ENCODE assay signal across 8 cellular contexts in the genomic region with DNA sequence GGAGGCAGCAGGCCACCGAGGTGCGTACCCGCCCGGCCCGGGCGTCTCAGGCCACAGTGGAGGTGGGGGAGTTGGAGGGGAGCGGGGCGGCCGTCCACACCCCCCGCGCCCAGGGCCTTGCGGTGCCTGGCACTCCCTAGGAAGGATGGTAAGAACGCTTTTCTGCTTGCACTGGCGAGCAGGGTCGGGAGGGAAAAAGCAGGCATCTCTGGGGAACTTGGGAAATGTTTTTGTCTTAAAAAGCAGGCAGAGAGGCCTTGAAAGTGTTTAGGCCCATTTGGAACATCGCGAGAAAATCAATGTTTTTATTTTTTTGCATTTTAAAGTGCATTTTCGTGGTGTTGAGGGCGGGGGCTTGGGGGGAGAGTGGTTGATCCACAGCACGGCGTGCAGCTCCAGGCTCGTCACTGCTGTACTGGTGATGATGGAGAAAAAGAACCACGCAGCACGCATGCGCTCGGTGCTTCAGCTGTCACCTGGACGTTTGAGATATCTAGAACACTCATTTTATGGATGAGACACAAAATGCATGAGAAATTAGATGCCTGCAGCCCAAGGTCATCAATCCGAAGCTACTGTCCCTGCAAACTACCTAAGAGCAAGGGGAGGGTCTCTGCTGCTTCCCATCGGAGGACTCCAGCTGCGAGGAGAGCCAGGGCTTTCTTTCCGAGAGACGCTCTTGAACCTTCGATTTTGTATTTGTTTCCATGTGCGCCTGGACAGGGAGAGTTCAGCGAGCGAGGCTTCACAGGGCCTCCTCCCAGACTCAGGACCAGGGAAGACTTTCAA. TPM values are rescaled to one million over a fixed set of nuclear protein-coding genes. Genes with fewer than 3 reads are reported as not detected.
DNase-seq lines count a peak whose midpoint lies in the region; ATAC-seq, FAIRE-seq and TF ChIP-seq lines count a peak whose summit lies in the region.

No MANE protein-coding gene starts in this region.

- TF ChIP-seq CTCF in A549 (IDR thresholded peaks at IDR 0.05) (no peak), nephron progenitor cell (IDR thresholded peaks at IDR 0.05) (no peak)

- peak overlapping the region; percentile 80 for H3K4me3 Mint-ChIP-seq in nephron progenitor cell

- DNase-seq in A549 (ENCODE audit: low read depth in 1 of 2, low spot score in 1 of 2) (no peak), nephron progenitor cell (no peak), GM12892 (ENCODE audit: insufficient read length) (no peak)

- H3K36me3 Mint-ChIP-seq in nephron progenitor cell (ENCODE audit: low read depth): peaks cover 5% of the 10 kb centered on the region

- peak overlapping the region in 1 of 2 experiments; percentile 70; a peak in 3 of 6 replicates for H3K27ac ChIP-seq in A549
- H3K27ac ChIP-seq in HUES6 (ENCODE audit: low read depth, low read length): no peak overlapping the region
- H3K27ac ChIP-seq in ectodermal cell (ENCODE audit: insufficient read depth, low read depth, low read length, poor library complexity, severe bottlenecking): no peak overlapping the region

- H3K36me3 ChIP-seq in HUES6 (ENCODE audit: control insufficient read depth, insufficient read depth, low read length) (no peaks in the 10 kb centered on the region), ectodermal cell (ENCODE audit: control insufficient read depth, insufficient read depth, low read length) (no peaks in the 10 kb centered on the region)

- peaks cover 40% of the 10 kb centered on the region for H3K4me1 Mint-ChIP-seq in nephron progenitor cell

- no peak overlapping the region for H3K27ac Mint-ChIP-seq in nephron progenitor cell

- peaks cover 3% of the 10 kb centered on the region; the same call in 2 of the 3 replicates for H3K4me1 ChIP-seq in A549
- H3K4me1 ChIP-seq in HUES6 (ENCODE audit: control insufficient read depth, insufficient read depth, low read length): peaks cover 9% of the 10 kb centered on the region; the same call in 1 of the 2 replicates
- peaks cover 3% of the 10 kb centered on the region for H3K4me1 ChIP-seq in ectodermal cell (ENCODE audit: control insufficient read depth, insufficient read depth, low read length)

- H3K27me3 ChIP-seq in HUES6 (ENCODE audit: control insufficient read depth, insufficient read depth, low read length) (peaks cover 100% of the 10 kb centered on the region), ectodermal cell (ENCODE audit: control insufficient read depth, insufficient read depth, low read length, poor library complexity, severe bottlenecking) (peaks cover 99% of the 10 kb centered on the region)

- TF ChIP-seq EP300 in A549 (IDR thresholded peaks at IDR 0.05): no peak

- POLR2A ChIA-PET in A549 (lab: Yijun Ruan, JAX): no interaction called here

- peak overlapping the region; percentile 55 for H3K4me3 ChIP-seq in A549
- peak overlapping the region; percentile 59 for H3K4me3 ChIP-seq in HUES6 (ENCODE audit: low read depth, low read length)
- H3K4me3 ChIP-seq in ectodermal cell (ENCODE audit: insufficient read depth, low read depth, low read length): peak overlapping the region; percentile 35

- 54% methylated on average over 24 of the region's 36 CpGs for WGBS in A549 (ENCODE audit: missing lambda C conversion rate)
- WGBS in ectodermal cell, 2 experiments: 3 to 4% methylated on average over 36 of the region's 36 CpGs

- CTCF ChIA-PET in A549 (lab: Yijun Ruan, JAX): interaction anchor here (0.8 kb wide), 1 partner anchor 158 kb away, joined by 3 read pairs; no protein-coding TSS in a partner anchor

- H3K9ac ChIP-seq in HUES6 (ENCODE audit: low read length): no peak overlapping the region

- TF ChIP-seq POLR2A in A549 (IDR thresholded peaks at IDR 0.05; ENCODE audit: low read length) (no peak), GM12892 (IDR thresholded peaks at IDR 0.05; ENCODE audit: low read depth, low read length) (no peak)

- peaks cover 50% of the 10 kb centered on the region for H3K9me3 Mint-ChIP-seq in nephron progenitor cell

- no peak for TF ChIP-seq RAD21 in A549 (conservative IDR thresholded peaks at IDR 0.05 in 1 of 2, IDR thresholded peaks at IDR 0.05 in 1 of 2)

- ATAC-seq in A549 (no peak), HG03095 (IDR thresholded peaks at IDR 0.05; ENCODE audit: unreplicated experiment) (no peak), HG02678 (IDR thresholded peaks at IDR 0.05; ENCODE audit: unreplicated experiment) (no peak), GM18873 (IDR thresholded peaks at IDR 0.05; ENCODE audit: low FRiP score, unreplicated experiment) (no peak)

- FAIRE-seq in A549 (lab: Jason Lieb, UNC) (no peak), GM12892 (lab: Jason Lieb, UNC) (no peak)

- peak overlapping the region; percentile 99 for H3K4me2 ChIP-seq in A549

- no peaks in the 10 kb centered on the region for H3K9me3 ChIP-seq in A549
- H3K9me3 ChIP-seq in HUES6 (ENCODE audit: control insufficient read depth, insufficient read depth, low read depth, low read length): no peaks in the 10 kb centered on the region
- H3K9me3 ChIP-seq in ectodermal cell (ENCODE audit: control insufficient read depth, low read length): no peaks in the 10 kb centered on the region

- peaks cover 93% of the 10 kb centered on the region for H3K27me3 Mint-ChIP-seq in nephron progenitor cell (ENCODE audit: low read depth, poor library complexity)

TF ChIP-seq in A549, 52 proteins besides CTCF, POLR2A, EP300 and RAD21 (continues in another document):
- TF ChIP-seq CHD4 (IDR thresholded peaks at IDR 0.05; ENCODE audit: borderline replicate concordance): no peak
- TF ChIP-seq RNF2 (IDR thresholded peaks at IDR 0.05; ENCODE audit: borderline replicate concordance, low read depth): no peak
- no peak for TF ChIP-seq CBX2 (IDR thresholded peaks at IDR 0.05; ENCODE audit: borderline replicate concordance, low read depth)
- TF ChIP-seq, protein P1, sequence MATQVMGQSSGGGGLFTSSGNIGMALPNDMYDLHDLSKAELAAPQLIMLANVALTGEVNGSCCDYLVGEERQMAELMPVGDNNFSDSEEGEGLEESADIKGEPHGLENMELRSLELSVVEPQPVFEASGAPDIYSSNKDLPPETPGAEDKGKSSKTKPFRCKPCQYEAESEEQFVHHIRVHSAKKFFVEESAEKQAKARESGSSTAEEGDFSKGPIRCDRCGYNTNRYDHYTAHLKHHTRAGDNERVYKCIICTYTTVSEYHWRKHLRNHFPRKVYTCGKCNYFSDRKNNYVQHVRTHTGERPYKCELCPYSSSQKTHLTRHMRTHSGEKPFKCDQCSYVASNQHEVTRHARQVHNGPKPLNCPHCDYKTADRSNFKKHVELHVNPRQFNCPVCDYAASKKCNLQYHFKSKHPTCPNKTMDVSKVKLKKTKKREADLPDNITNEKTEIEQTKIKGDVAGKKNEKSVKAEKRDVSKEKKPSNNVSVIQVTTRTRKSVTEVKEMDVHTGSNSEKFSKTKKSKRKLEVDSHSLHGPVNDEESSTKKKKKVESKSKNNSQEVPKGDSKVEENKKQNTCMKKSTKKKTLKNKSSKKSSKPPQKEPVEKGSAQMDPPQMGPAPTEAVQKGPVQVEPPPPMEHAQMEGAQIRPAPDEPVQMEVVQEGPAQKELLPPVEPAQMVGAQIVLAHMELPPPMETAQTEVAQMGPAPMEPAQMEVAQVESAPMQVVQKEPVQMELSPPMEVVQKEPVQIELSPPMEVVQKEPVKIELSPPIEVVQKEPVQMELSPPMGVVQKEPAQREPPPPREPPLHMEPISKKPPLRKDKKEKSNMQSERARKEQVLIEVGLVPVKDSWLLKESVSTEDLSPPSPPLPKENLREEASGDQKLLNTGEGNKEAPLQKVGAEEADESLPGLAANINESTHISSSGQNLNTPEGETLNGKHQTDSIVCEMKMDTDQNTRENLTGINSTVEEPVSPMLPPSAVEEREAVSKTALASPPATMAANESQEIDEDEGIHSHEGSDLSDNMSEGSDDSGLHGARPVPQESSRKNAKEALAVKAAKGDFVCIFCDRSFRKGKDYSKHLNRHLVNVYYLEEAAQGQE (IDR thresholded peaks at IDR 0.05): no peak
- TF ChIP-seq, protein P2, sequence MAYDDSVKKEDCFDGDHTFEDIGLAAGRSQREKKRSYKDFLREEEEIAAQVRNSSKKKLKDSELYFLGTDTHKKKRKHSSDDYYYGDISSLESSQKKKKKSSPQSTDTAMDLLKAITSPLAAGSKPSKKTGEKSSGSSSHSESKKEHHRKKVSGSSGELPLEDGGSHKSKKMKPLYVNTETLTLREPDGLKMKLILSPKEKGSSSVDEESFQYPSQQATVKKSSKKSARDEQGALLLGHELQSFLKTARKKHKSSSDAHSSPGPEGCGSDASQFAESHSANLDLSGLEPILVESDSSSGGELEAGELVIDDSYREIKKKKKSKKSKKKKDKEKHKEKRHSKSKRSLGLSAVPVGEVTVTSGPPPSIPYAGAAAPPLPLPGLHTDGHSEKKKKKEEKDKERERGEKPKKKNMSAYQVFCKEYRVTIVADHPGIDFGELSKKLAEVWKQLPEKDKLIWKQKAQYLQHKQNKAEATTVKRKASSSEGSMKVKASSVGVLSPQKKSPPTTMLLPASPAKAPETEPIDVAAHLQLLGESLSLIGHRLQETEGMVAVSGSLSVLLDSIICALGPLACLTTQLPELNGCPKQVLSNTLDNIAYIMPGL (CRISPR knock-in tag; IDR thresholded peaks at IDR 0.05; ENCODE audit: borderline replicate concordance): no peak
- TF ChIP-seq EHMT2 (IDR thresholded peaks at IDR 0.05; ENCODE audit: low read depth): no peak
- TF ChIP-seq NPAS2 (CRISPR knock-in tag; IDR thresholded peaks at IDR 0.05; ENCODE audit: borderline replicate concordance): no peak
- TF ChIP-seq, protein P3, sequence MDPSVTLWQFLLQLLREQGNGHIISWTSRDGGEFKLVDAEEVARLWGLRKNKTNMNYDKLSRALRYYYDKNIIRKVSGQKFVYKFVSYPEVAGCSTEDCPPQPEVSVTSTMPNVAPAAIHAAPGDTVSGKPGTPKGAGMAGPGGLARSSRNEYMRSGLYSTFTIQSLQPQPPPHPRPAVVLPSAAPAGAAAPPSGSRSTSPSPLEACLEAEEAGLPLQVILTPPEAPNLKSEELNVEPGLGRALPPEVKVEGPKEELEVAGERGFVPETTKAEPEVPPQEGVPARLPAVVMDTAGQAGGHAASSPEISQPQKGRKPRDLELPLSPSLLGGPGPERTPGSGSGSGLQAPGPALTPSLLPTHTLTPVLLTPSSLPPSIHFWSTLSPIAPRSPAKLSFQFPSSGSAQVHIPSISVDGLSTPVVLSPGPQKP (IDR thresholded peaks at IDR 0.05; ENCODE audit: low read depth, low read length): no peak
- no peak for TF ChIP-seq ZNF302 (CRISPR knock-in tag; IDR thresholded peaks at IDR 0.05)

RNA-seq across cellular contexts. Expression of a gene that starts 2.2 kb away (rescaled TPM):
- polyA plus RNA-seq in A549 (2011; rRNA removed) (not detected in 2 replicates), A549 (2017; fragmentation: RNase III; extraction: RNeasy Plus Mini Kit Qiagen cat#74134 plus additional on column Dnase treatment) (0.06 TPM in 1 of 3 replicates, not detected in the others)
- 0.05 TPM in 2 replicates for polyA plus RNA-seq in A549 (2012; cell fraction: cytosol; rRNA removed)
- polyA plus RNA-seq in A549 (2012; cell fraction: nucleus; rRNA removed): 0.01 and 0.06 TPM in 2 replicates
- polyA minus RNA-seq in A549 (2011; rRNA and poly(A)+ RNA removed): not detected in 2 replicates
- 0.39 TPM for polyA plus RNA-seq in ectodermal cell (2013, experiment 1 of 4)
- not detected for polyA plus RNA-seq in ectodermal cell (2013, experiment 2 of 4)
- polyA plus RNA-seq in ectodermal cell (2013, experiment 3 of 4): 0.43 TPM
- polyA plus RNA-seq in ectodermal cell (2013, experiment 4 of 4): 0.69 TPM
- polyA plus RNA-seq in GM12892 (2012; ENCODE audit: missing spikeins): not detected
